In genomic region chr1:30927448-30927847, GRCh38 we compare ENCODE assay signal across 4 cellular contexts.
TF ChIP-seq lines count a peak whose summit lies in the region.

No MANE protein-coding gene starts in this region.

TF ChIP-seq in SK-N-SH, 30 proteins besides CTCF, POLR2A, EP300 and RAD21:
- TF ChIP-seq MXI1 (IDR thresholded peaks at IDR 0.05; ENCODE audit: low read depth, low read length) (no peak), EZH2phosphoT487 (IDR thresholded peaks at IDR 0.05; ENCODE audit: borderline replicate concordance, low read depth) (no peak), RXRA (IDR thresholded peaks at IDR 0.05; ENCODE audit: borderline replicate concordance, low read depth) (no peak), RFX5 (IDR thresholded peaks at IDR 0.05; ENCODE audit: low read length) (no peak), GATA2 (CRISPR knock-in tag; IDR thresholded peaks at IDR 0.05) (no peak), FOXM1 (IDR thresholded peaks at IDR 0.05; ENCODE audit: low read depth) (no peak), MEF2A (IDR thresholded peaks at IDR 0.05; ENCODE audit: borderline replicate concordance, low read depth) (no peak), TCF12 (IDR thresholded peaks at IDR 0.05) (no peak), SMC3 (IDR thresholded peaks at IDR 0.05; ENCODE audit: low read depth, low read length) (no peak), POLR2AphosphoS5 (IDR thresholded peaks at IDR 0.05; ENCODE audit: low read depth, low read length) (no peak), GABPA (IDR thresholded peaks at IDR 0.05; ENCODE audit: low read depth) (no peak), NRF1 (IDR thresholded peaks at IDR 0.05; ENCODE audit: low read depth, low read length) (no peak), FOSL2 (IDR thresholded peaks at IDR 0.05; ENCODE audit: borderline replicate concordance, low read depth) (no peak), CHD2 (IDR thresholded peaks at IDR 0.05; ENCODE audit: low read length, partially characterized antibody) (no peak), SIN3A (IDR thresholded peaks at IDR 0.05; ENCODE audit: borderline replicate concordance, low read depth, low read length) (no peak)
- TF ChIP-seq, protein P1, sequence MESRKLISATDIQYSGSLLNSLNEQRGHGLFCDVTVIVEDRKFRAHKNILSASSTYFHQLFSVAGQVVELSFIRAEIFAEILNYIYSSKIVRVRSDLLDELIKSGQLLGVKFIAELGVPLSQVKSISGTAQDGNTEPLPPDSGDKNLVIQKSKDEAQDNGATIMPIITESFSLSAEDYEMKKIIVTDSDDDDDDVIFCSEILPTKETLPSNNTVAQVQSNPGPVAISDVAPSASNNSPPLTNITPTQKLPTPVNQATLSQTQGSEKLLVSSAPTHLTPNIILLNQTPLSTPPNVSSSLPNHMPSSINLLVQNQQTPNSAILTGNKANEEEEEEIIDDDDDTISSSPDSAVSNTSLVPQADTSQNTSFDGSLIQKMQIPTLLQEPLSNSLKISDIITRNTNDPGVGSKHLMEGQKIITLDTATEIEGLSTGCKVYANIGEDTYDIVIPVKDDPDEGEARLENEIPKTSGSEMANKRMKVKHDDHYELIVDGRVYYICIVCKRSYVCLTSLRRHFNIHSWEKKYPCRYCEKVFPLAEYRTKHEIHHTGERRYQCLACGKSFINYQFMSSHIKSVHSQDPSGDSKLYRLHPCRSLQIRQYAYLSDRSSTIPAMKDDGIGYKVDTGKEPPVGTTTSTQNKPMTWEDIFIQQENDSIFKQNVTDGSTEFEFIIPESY (IDR thresholded peaks at IDR 0.05; ENCODE audit: borderline replicate concordance, low read depth), result no peak

TF ChIP-seq in SK-N-SH treated with all-trans-retinoic acid at 6 μM for 48 hours, 23 proteins besides CTCF, POLR2A, EP300 and RAD21:
- TF ChIP-seq POU6F1 (CRISPR knock-in tag; IDR thresholded peaks at IDR 0.05; ENCODE audit: borderline replicate concordance, low read depth) (no peak), TOX (CRISPR knock-in tag; IDR thresholded peaks at IDR 0.05; ENCODE audit: borderline replicate concordance) (no peak), ARNTL (CRISPR knock-in tag; IDR thresholded peaks at IDR 0.05; ENCODE audit: borderline replicate concordance, low read depth) (no peak), ESRRG (CRISPR knock-in tag; IDR thresholded peaks at IDR 0.05) (no peak), RARB (CRISPR knock-in tag; IDR thresholded peaks at IDR 0.05) (no peak), ZFP30 (CRISPR knock-in tag; IDR thresholded peaks at IDR 0.05) (no peak)

TF ChIP-seq in IMR-90, 13 proteins besides CTCF, POLR2A, EP300 and RAD21:
- TF ChIP-seq NFE2L2 (IDR thresholded peaks at IDR 0.05; ENCODE audit: low read depth, low read length) (peak; percentile 56; the same call in 1 of the 2 replicates), BHLHE40 (IDR thresholded peaks at IDR 0.05; ENCODE audit: low read depth, low read length) (no peak)

TF ChIP-seq in K562, 482 proteins besides CTCF, POLR2A, EP300 and RAD21 (continues in another document):
- no peak for TF ChIP-seq STAG1 (CRISPR knock-in tag; IDR thresholded peaks at IDR 0.05; ENCODE audit: borderline replicate concordance)
- no peak for TF ChIP-seq MCM3 (IDR thresholded peaks at IDR 0.05)
- TF ChIP-seq SMC3 (conservative IDR thresholded peaks at IDR 0.05; ENCODE audit: insufficient read depth, low read depth, low read length), result no peak
- no peak for TF ChIP-seq CHD4 (IDR thresholded peaks at IDR 0.05; ENCODE audit: insufficient read depth, insufficient replicate concordance, low read depth, low read length, poor library complexity, severe bottlenecking)
- TF ChIP-seq ZNF785 (CRISPR knock-in tag; IDR thresholded peaks at IDR 0.05), result no peak
- no peak for TF ChIP-seq CBX3 (IDR thresholded peaks at IDR 0.05; ENCODE audit: borderline replicate concordance in 1 of 2, low read length in 2 of 2)
- TF ChIP-seq NCOA6 (IDR thresholded peaks at IDR 0.05), result no peak
- TF ChIP-seq NFE2 (IDR thresholded peaks at IDR 0.05; ENCODE audit: low read depth), result 0 out of 2 replicates have a peak, but pooled peaks have one; percentile 29
- TF ChIP-seq ZFPM2 (CRISPR knock-in tag; IDR thresholded peaks at IDR 0.05), result no peak
- no peak for TF ChIP-seq GABPB2 (CRISPR knock-in tag; conservative IDR thresholded peaks at IDR 0.05)
- no peak for TF ChIP-seq FOXA1 (IDR thresholded peaks at IDR 0.05; ENCODE audit: borderline replicate concordance)
- no peak for TF ChIP-seq SRSF3 (IDR thresholded peaks at IDR 0.05; ENCODE audit: insufficient read depth, low read length)
- no peak for TF ChIP-seq ZNF57 (CRISPR knock-in tag; IDR thresholded peaks at IDR 0.05)
- TF ChIP-seq MAZ (CRISPR knock-in tag; conservative IDR thresholded peaks at IDR 0.05 in 1 of 2, IDR thresholded peaks at IDR 0.05 in 1 of 2), result no peak
- no peak for TF ChIP-seq ZZZ3 (IDR thresholded peaks at IDR 0.05)
- TF ChIP-seq PCBP2 (IDR thresholded peaks at IDR 0.05; ENCODE audit: low read depth, low read length, poor library complexity, severe bottlenecking), result no peak
- TF ChIP-seq NFE2L1 (tag; IDR thresholded peaks at IDR 0.05; ENCODE audit: borderline replicate concordance, low read depth), result peak; percentile 77; the same call in 1 of the 2 replicates
- TF ChIP-seq COPS2 (conservative IDR thresholded peaks at IDR 0.05), result no peak
- TF ChIP-seq TCF7L2 (IDR thresholded peaks at IDR 0.05; ENCODE audit: low read depth, low read length), result no peak
- TF ChIP-seq MITF (IDR thresholded peaks at IDR 0.05), result no peak
- TF ChIP-seq FOS (IDR thresholded peaks at IDR 0.05; ENCODE audit: extremely low read depth, insufficient read length), result no peak
- TF ChIP-seq ZNF696 (CRISPR knock-in tag; conservative IDR thresholded peaks at IDR 0.05), result no peak
- no peak for TF ChIP-seq ZNF551 (CRISPR knock-in tag; IDR thresholded peaks at IDR 0.05)
- TF ChIP-seq, protein P2, sequence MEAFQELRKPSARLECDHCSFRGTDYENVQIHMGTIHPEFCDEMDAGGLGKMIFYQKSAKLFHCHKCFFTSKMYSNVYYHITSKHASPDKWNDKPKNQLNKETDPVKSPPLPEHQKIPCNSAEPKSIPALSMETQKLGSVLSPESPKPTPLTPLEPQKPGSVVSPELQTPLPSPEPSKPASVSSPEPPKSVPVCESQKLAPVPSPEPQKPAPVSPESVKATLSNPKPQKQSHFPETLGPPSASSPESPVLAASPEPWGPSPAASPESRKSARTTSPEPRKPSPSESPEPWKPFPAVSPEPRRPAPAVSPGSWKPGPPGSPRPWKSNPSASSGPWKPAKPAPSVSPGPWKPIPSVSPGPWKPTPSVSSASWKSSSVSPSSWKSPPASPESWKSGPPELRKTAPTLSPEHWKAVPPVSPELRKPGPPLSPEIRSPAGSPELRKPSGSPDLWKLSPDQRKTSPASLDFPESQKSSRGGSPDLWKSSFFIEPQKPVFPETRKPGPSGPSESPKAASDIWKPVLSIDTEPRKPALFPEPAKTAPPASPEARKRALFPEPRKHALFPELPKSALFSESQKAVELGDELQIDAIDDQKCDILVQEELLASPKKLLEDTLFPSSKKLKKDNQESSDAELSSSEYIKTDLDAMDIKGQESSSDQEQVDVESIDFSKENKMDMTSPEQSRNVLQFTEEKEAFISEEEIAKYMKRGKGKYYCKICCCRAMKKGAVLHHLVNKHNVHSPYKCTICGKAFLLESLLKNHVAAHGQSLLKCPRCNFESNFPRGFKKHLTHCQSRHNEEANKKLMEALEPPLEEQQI (IDR thresholded peaks at IDR 0.05), result no peak
- no peak for TF ChIP-seq TOE1 (IDR thresholded peaks at IDR 0.05; ENCODE audit: borderline replicate concordance)
- TF ChIP-seq TOE1 (CRISPR knock-in tag; IDR thresholded peaks at IDR 0.05; ENCODE audit: borderline replicate concordance, low read depth), result no peak
- TF ChIP-seq ATF3 (IDR thresholded peaks at IDR 0.05), result peak; percentile 46
- no peak for TF ChIP-seq ATF3 (CRISPR knock-in tag; conservative IDR thresholded peaks at IDR 0.05)
- TF ChIP-seq MAFF (IDR thresholded peaks at IDR 0.05; ENCODE audit: low read length), result peak; percentile 29
- TF ChIP-seq FOXM1 (IDR thresholded peaks at IDR 0.05; ENCODE audit: low read depth), result no peak
- TF ChIP-seq FOXM1 (CRISPR knock-in tag; IDR thresholded peaks at IDR 0.05; ENCODE audit: low read depth), result no peak
- TF ChIP-seq CREB1 (IDR thresholded peaks at IDR 0.05), result no peak
- no peak for TF ChIP-seq CREB1 (CRISPR knock-in tag; IDR thresholded peaks at IDR 0.05)
- TF ChIP-seq, protein P3, sequence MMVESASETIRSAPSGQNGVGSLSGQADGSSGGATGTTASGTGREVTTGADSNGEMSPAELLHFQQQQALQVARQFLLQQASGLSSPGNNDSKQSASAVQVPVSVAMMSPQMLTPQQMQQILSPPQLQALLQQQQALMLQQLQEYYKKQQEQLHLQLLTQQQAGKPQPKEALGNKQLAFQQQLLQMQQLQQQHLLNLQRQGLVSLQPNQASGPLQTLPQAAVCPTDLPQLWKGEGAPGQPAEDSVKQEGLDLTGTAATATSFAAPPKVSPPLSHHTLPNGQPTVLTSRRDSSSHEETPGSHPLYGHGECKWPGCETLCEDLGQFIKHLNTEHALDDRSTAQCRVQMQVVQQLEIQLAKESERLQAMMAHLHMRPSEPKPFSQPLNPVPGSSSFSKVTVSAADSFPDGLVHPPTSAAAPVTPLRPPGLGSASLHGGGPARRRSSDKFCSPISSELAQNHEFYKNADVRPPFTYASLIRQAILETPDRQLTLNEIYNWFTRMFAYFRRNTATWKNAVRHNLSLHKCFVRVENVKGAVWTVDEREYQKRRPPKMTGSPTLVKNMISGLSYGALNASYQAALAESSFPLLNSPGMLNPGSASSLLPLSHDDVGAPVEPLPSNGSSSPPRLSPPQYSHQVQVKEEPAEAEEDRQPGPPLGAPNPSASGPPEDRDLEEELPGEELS (CRISPR knock-in tag; IDR thresholded peaks at IDR 0.05; ENCODE audit: borderline replicate concordance), result no peak
- TF ChIP-seq, protein P4, sequence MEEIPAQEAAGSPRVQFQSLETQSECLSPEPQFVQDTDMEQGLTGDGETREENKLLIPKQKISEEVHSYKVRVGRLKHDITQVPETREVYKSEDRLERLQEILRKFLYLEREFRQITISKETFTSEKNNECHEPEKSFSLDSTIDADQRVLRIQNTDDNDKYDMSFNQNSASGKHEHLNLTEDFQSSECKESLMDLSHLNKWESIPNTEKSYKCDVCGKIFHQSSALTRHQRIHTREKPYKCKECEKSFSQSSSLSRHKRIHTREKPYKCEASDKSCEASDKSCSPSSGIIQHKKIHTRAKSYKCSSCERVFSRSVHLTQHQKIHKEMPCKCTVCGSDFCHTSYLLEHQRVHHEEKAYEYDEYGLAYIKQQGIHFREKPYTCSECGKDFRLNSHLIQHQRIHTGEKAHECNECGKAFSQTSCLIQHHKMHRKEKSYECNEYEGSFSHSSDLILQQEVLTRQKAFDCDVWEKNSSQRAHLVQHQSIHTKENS (CRISPR knock-in tag; IDR thresholded peaks at IDR 0.05), result no peak
- TF ChIP-seq SRSF1 (IDR thresholded peaks at IDR 0.05; ENCODE audit: low read depth, low read length), result no peak
- TF ChIP-seq FOXP1 (CRISPR knock-in tag; IDR thresholded peaks at IDR 0.05), result no peak
- no peak for TF ChIP-seq PPARD (CRISPR knock-in tag; IDR thresholded peaks at IDR 0.05)
- TF ChIP-seq SRSF9 (IDR thresholded peaks at IDR 0.05; ENCODE audit: borderline replicate concordance, low read depth, low read length), result no peak
- TF ChIP-seq RCOR1 (IDR thresholded peaks at IDR 0.05; ENCODE audit: borderline replicate concordance in 1 of 2, low read depth in 2 of 2, low read length in 2 of 2), result no peak
- TF ChIP-seq TEAD1 (CRISPR knock-in tag; IDR thresholded peaks at IDR 0.05), result no peak
- TF ChIP-seq, protein P5, sequence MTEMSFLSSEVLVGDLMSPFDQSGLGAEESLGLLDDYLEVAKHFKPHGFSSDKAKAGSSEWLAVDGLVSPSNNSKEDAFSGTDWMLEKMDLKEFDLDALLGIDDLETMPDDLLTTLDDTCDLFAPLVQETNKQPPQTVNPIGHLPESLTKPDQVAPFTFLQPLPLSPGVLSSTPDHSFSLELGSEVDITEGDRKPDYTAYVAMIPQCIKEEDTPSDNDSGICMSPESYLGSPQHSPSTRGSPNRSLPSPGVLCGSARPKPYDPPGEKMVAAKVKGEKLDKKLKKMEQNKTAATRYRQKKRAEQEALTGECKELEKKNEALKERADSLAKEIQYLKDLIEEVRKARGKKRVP (CRISPR knock-in tag; IDR thresholded peaks at IDR 0.05), result no peak
- no peak for TF ChIP-seq NONO (IDR thresholded peaks at IDR 0.05; ENCODE audit: low read depth in 2 of 2, low read length in 1 of 2)
- TF ChIP-seq SP2 (IDR thresholded peaks at IDR 0.05; ENCODE audit: extremely low read depth, low read depth, low read length, poor library complexity, severe bottlenecking), result no peak
- TF ChIP-seq SETDB1 (IDR thresholded peaks at IDR 0.05; ENCODE audit: low read length), result no peak
- TF ChIP-seq, protein P6, sequence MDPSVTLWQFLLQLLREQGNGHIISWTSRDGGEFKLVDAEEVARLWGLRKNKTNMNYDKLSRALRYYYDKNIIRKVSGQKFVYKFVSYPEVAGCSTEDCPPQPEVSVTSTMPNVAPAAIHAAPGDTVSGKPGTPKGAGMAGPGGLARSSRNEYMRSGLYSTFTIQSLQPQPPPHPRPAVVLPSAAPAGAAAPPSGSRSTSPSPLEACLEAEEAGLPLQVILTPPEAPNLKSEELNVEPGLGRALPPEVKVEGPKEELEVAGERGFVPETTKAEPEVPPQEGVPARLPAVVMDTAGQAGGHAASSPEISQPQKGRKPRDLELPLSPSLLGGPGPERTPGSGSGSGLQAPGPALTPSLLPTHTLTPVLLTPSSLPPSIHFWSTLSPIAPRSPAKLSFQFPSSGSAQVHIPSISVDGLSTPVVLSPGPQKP (CRISPR knock-in tag; IDR thresholded peaks at IDR 0.05), result no peak
- TF ChIP-seq ZNF316 (IDR thresholded peaks at IDR 0.05), result peak; percentile 51; the same call in 1 of the 2 replicates
- no peak for TF ChIP-seq CEBPG (CRISPR knock-in tag; IDR thresholded peaks at IDR 0.05)
- TF ChIP-seq CEBPG (tag; conservative IDR thresholded peaks at IDR 0.05 in 1 of 2, IDR thresholded peaks at IDR 0.05 in 1 of 2), result no peak
- TF ChIP-seq FIP1L1 (IDR thresholded peaks at IDR 0.05; ENCODE audit: low read depth, low read length, poor library complexity, severe bottlenecking), result no peak
- no peak for TF ChIP-seq HEY1 (CRISPR knock-in tag; IDR thresholded peaks at IDR 0.05; ENCODE audit: borderline replicate concordance)
- TF ChIP-seq NBN (IDR thresholded peaks at IDR 0.05; ENCODE audit: low read depth), result no peak
- TF ChIP-seq MAFG (tag; conservative IDR thresholded peaks at IDR 0.05), result peak; percentile 77
- TF ChIP-seq TEAD2 (tag; IDR thresholded peaks at IDR 0.05), result no peak
- TF ChIP-seq ZNF146 (CRISPR knock-in tag; IDR thresholded peaks at IDR 0.05; ENCODE audit: unreplicated experiment), result no peak
